ENCODE assay signal across 26 cellular contexts in the genomic region with DNA sequence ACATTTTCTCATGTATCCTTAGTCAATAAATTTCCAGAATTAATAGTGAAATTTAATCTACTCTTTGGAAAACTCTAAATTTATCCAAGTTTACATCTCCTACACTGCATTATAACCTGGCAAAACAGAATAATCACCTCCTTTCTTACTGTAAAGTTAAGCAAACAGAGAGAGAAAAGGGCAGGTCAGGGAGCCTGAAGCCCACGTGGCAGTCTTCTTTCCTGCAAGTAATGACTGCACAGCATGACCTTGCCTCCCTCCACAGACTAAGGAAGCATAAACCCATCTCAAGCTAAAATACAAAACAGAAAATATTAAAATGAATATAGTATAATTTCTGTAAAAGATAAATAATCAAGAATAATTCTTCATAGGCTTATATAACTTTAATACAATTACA.
"Had no signal": no experiment of that assay in that cellular context is flagged by ENCODE, and none has a peak within 500 bp of the region (broad histone marks: within the 10 kb centered on the region; RNA-seq: fewer than 3 reads in every experiment).

No MANE protein-coding gene starts in this region.

- H3K27ac Mint-ChIP-seq: activated CD4-positive, alpha-beta memory T cell treated with anti-CD3 and anti-CD28 coated beads, Interleukin-2, amount 10 ng/mL, durations not matched to agents 7 days and 5 days; activated CD4-positive, alpha-beta T cell treated with anti-CD3 and anti-CD28 coated beads for 36 hours; activated naive CD4-positive, alpha-beta T cell treated with anti-CD3 and anti-CD28 coated beads for 36 hours; activated naive CD8-positive, alpha-beta T cell; activated T-helper 17 cell treated with anti-CD3 and anti-CD28 coated beads, Interleukin-2, amount 50 U/mL, for 72 hours; brain; T-helper 17 cell had no signal

- H3K9me3 Mint-ChIP-seq: activated CD4-positive, alpha-beta memory T cell treated with anti-CD3 and anti-CD28 coated beads, Interleukin-2, amount 10 ng/mL, durations not matched to agents 7 days and 5 days; activated T-helper 17 cell treated with anti-CD3 and anti-CD28 coated beads, Interleukin-2, amount 50 U/mL, for 72 hours had no signal

- H3K4me1 Mint-ChIP-seq: activated CD4-positive, alpha-beta memory T cell treated with anti-CD3 and anti-CD28 coated beads, Interleukin-2, amount 10 ng/mL, durations not matched to agents 7 days and 5 days; activated CD4-positive, alpha-beta T cell treated with anti-CD3 and anti-CD28 coated beads for 36 hours; activated T-helper 17 cell treated with anti-CD3 and anti-CD28 coated beads, Interleukin-2, amount 50 U/mL, for 72 hours; brain; central memory CD8-positive, alpha-beta T cell; T-helper 17 cell had no signal

- DNase-seq: activated CD4-positive, alpha-beta memory T cell treated with anti-CD3 and anti-CD28 coated beads, Interleukin-2, amount 10 ng/mL, durations not matched to agents 7 days and 5 days; activated CD4-positive, alpha-beta T cell treated with anti-CD3 and anti-CD28 coated beads for 36 hours; activated CD4-positive, alpha-beta T cell treated with anti-CD3 and anti-CD28 coated beads, Interleukin-2, amount 50 U/mL, for 1 hour; activated gamma-delta T cell; activated naive CD4-positive, alpha-beta T cell treated with anti-CD3 and anti-CD28 coated beads for 36 hours; activated T-cell treated with anti-CD3 and anti-CD28 coated beads for 4 hours; activated T-cell treated with anti-CD3 and anti-CD28 coated beads, Interleukin-2, amount 50 U/mL, for 48 hours; amygdala; Karpas-422; MM.1S; NCI-H1105; NCI-H1436; NCI-H187 treated with DMSO at 0.1 percent for 48 hours; NCI-H2081 treated with DMSO at 0.1 percent for 48 hours; NCI-H2171; NCI-H345; NCI-H524; NCI-H748 treated with DMSO at 0.1 percent for 48 hours; SIG-M5; T-helper 17 cell; T-helper 9 cell had no signal

- H3K4me3 Mint-ChIP-seq: activated CD4-positive, alpha-beta memory T cell treated with anti-CD3 and anti-CD28 coated beads, Interleukin-2, amount 10 ng/mL, durations not matched to agents 7 days and 5 days; activated CD4-positive, alpha-beta T cell treated with anti-CD3 and anti-CD28 coated beads for 36 hours; activated naive CD4-positive, alpha-beta T cell treated with anti-CD3 and anti-CD28 coated beads for 36 hours; activated naive CD8-positive, alpha-beta T cell; activated T-helper 17 cell treated with anti-CD3 and anti-CD28 coated beads, Interleukin-2, amount 50 U/mL, for 72 hours; brain; central memory CD8-positive, alpha-beta T cell; T-helper 17 cell had no signal

- H3K4me3 ChIP-seq: K562 had no signal

- H3K36me3 Mint-ChIP-seq: activated naive CD8-positive, alpha-beta T cell; brain had no signal

- ATAC-seq: activated CD4-positive, alpha-beta T cell treated with anti-CD3 and anti-CD28 coated beads for 36 hours; activated T-helper 17 cell treated with anti-CD3 and anti-CD28 coated beads, Interleukin-2, amount 50 U/mL, for 72 hours; K562; T-helper 17 cell had no signal

- H3K27me3 Mint-ChIP-seq: activated CD4-positive, alpha-beta memory T cell treated with anti-CD3 and anti-CD28 coated beads, Interleukin-2, amount 10 ng/mL, durations not matched to agents 7 days and 5 days; activated CD4-positive, alpha-beta T cell treated with anti-CD3 and anti-CD28 coated beads for 36 hours; activated naive CD8-positive, alpha-beta T cell; activated T-helper 17 cell treated with anti-CD3 and anti-CD28 coated beads, Interleukin-2, amount 50 U/mL, for 72 hours; brain; central memory CD8-positive, alpha-beta T cell; T-helper 17 cell had no signal
